In the genomic region with DNA sequence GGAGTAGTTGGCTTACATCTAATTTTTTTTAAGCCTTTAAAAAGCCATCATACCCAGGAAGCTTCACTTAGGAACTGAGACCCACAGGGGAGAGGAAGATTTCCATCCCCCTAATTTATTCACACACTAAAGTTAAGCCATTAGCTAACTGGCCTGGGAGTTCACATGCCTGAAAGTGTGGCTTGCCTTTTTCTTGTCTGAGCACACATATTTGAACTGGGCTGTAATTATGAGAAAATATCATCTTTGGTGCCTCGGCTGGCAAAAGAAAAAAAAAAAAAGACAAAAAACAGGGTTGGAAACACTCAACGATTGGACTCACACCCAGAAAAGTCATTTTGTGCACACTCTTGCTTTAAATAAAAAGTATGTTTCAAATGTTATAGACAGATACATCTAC, we compare ENCODE assay signal across 1 cellular context.
TF ChIP-seq lines count a peak whose summit lies in the region.

No MANE protein-coding gene starts in this region.

TF ChIP-seq in GM23338, 12 proteins besides CTCF, POLR2A, EP300 and RAD21:
- TF ChIP-seq ZNF462 (CRISPR knock-in tag; IDR thresholded peaks at IDR 0.05) = no peak
- no peak for TF ChIP-seq STAT1 (IDR thresholded peaks at IDR 0.05; ENCODE audit: unreplicated experiment)
- no peak for TF ChIP-seq REST (IDR thresholded peaks at IDR 0.05; ENCODE audit: unreplicated experiment)
- no peak for TF ChIP-seq POLR2AphosphoS5 (IDR thresholded peaks at IDR 0.05; ENCODE audit: low read depth)
- no peak for TF ChIP-seq ZNF114 (CRISPR knock-in tag; IDR thresholded peaks at IDR 0.05)
- no peak for TF ChIP-seq CREB1 (CRISPR knock-in tag; IDR thresholded peaks at IDR 0.05; ENCODE audit: low read depth)
- no peak for TF ChIP-seq EZH2phosphoT487 (IDR thresholded peaks at IDR 0.05; ENCODE audit: unreplicated experiment)
- no peak for TF ChIP-seq NANOG (IDR thresholded peaks at IDR 0.05; ENCODE audit: borderline replicate concordance)
- no peak for TF ChIP-seq ETS1 (IDR thresholded peaks at IDR 0.05)
- no peak for TF ChIP-seq EZH2 (IDR thresholded peaks at IDR 0.05; ENCODE audit: low read depth, unreplicated experiment)
- no peak for TF ChIP-seq JUNB (IDR thresholded peaks at IDR 0.05; ENCODE audit: unreplicated experiment)
- no peak for TF ChIP-seq ZNF331 (CRISPR knock-in tag; IDR thresholded peaks at IDR 0.05; ENCODE audit: low read depth)
